1 cellular context compared by ENCODE assay signal in the genomic region with DNA sequence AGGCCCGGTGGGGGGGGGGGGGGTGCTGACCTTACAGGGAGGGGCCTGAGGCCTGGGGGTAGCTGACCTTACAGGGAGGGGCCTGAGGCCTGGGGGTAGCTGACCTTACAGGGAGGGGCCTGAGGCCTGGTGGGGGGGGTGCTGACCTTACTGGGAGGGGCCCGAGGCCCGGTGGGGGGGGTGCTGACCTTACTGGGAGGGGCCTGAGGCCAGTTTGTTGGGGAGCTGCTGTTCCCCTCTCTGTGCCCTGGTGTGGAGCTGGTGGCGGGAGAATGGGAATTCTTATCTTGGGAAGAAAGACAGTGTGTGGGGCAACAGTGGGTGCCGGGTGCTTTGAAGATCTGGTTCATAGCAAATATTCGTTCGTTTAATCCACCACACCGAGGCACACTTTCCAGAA.
TF ChIP-seq lines count a peak whose summit lies in the region.

No MANE protein-coding gene starts in this region.

TF ChIP-seq in K562, 482 proteins besides CTCF, POLR2A, EP300 and RAD21 (continued from another document):
- peak; percentile 74; the same call in 1 of the 2 replicates for TF ChIP-seq ZNF740 (CRISPR knock-in tag; IDR thresholded peaks at IDR 0.05)
- TF ChIP-seq ZNF740 (tag; IDR thresholded peaks at IDR 0.05), result peak in 1 of 2 experiments; percentile 70; a peak in 1 of 4 replicates
- TF ChIP-seq GABPA (tag; conservative IDR thresholded peaks at IDR 0.05; ENCODE audit: low read depth), result no peak
- TF ChIP-seq GTF2F1 (IDR thresholded peaks at IDR 0.05; ENCODE audit: low read depth, low read length), result no peak
